Comparison of ENCODE assay signal across 14 cellular contexts in the genomic region with DNA sequence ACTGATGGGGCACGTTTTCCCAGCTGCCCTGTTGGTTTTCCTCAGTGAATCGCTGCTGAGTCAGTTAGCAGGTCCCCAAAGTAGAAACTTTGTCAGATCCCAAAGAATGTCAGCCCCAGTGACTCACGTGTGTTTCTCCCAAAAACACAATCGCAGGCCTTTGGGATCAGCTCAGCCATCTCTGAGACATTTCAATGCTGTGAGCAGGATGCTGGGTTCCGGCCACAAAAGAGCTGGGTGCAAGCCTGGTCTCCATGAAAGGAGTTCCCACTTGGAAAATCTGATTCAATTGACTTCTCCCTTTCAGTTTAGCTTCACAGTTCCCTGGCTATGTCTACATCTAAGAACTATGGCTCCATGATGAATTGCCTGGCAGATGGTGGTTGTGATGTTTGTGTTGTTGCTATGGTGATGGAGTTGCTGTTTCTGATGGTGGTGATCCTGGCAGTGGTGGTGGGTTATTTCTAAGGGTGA. TPM values are rescaled to one million over a fixed set of nuclear protein-coding genes. Genes with fewer than 3 reads are reported as not detected.
DNase-seq lines count a peak whose midpoint lies in the region; ATAC-seq, FAIRE-seq and TF ChIP-seq lines count a peak whose summit lies in the region.
"Had no signal": no experiment of that assay in that cellular context is flagged by ENCODE, and none has a peak within 500 bp of the region (broad histone marks: within the 10 kb centered on the region; RNA-seq: fewer than 3 reads in every experiment).

No MANE protein-coding gene starts in this region.

- no peak for TF ChIP-seq CTCF in AG04450 (IDR thresholded peaks at IDR 0.05; ENCODE audit: low read depth, low read length)
- TF ChIP-seq CTCF in astrocyte of the cerebellum (IDR thresholded peaks at IDR 0.05; ENCODE audit: low read depth, low read length, missing control alignments) = no peak
- TF ChIP-seq CTCF in kidney epithelial cell (IDR thresholded peaks at IDR 0.05; ENCODE audit: insufficient read depth, low read length, poor library complexity, severe bottlenecking) = no peak

- H3K27me3 ChIP-seq in AG04450 (ENCODE audit: control insufficient read depth, insufficient read depth, low read length) (no peaks in the 10 kb centered on the region), kidney epithelial cell (ENCODE audit: control insufficient read depth, insufficient read depth, low read length) (no peaks in the 10 kb centered on the region)

- peak; percentile 59 for DNase-seq in AG04450 (ENCODE audit: low read depth, low spot score)
- DNase-seq in HK-2 (ENCODE audit: unreplicated experiment) = peak; percentile 36
- DNase-seq in astrocyte of the cerebellum (ENCODE audit: low read depth) = peak; percentile 64
- DNase-seq in kidney epithelial cell (ENCODE audit: low read depth) = peak; percentile 63
- no peak for DNase-seq in NCI-H774 (lab: John Stamatoyannopoulos, UW)
- DNase-seq in GM19239 (ENCODE audit: insufficient read length, low spot score) = no peak
- DNase-seq: activated gamma-delta T cell; immature natural killer cell; occipital lobe; stimulated activated CD4-positive, alpha-beta T cell treated with anti-CD3 and anti-CD28 coated beads, Interleukin-2, amount 100 ng/mL, for 48 hours had no signal

- no peaks in the 10 kb centered on the region for H3K36me3 ChIP-seq in kidney epithelial cell (ENCODE audit: control insufficient read depth, insufficient read depth, low read length)

- CTCF ChIA-PET in AG04450 (lab: Charles Lee) = interaction anchor here (0.5 kb wide), 1 partner anchor 31 kb away, joined by 3 read pairs; no protein-coding TSS in a partner anchor

- peak overlapping the region; percentile 83 for H3K27ac ChIP-seq in AG04450 (ENCODE audit: low read depth, low read length)

- FAIRE-seq in GM19239 (lab: Jason Lieb, UNC) = no peak
- FAIRE-seq: GM18507 had no signal

- H3K9me3 ChIP-seq in AG04450 (ENCODE audit: control insufficient read depth, insufficient read depth, low read length) = peaks cover 3% of the 10 kb centered on the region; the same call in 1 of the 2 replicates

- in situ Hi-C loops in astrocyte of the cerebellum (cut with HindIII; ENCODE audit: low sequenced_read_pairs) = loop anchor here (5.0 kb wide), 1 partner anchor 45 kb away; no protein-coding TSS in a partner anchor

- POLR2A ChIA-PET in AG04450 (lab: Yijun Ruan, JAX) = interaction anchor here (1.0 to 1.1 kb wide), 2 partner anchors 24 to 31 kb away, joined by 3 to 4 read pairs; no protein-coding TSS in a partner anchor

- H3K4me3 ChIP-seq in AG04450 (ENCODE audit: low read depth, low read length) = no peak overlapping the region
- no peak overlapping the region for H3K4me3 ChIP-seq in astrocyte of the cerebellum (ENCODE audit: low read depth, low read length)
- H3K4me3 ChIP-seq in kidney epithelial cell (ENCODE audit: low read depth, low read length) = no peak overlapping the region

- ATAC-seq in HG03159 (IDR thresholded peaks at IDR 0.05; ENCODE audit: unreplicated experiment) (no peak), GM18505 (IDR thresholded peaks at IDR 0.05; ENCODE audit: unreplicated experiment) (no peak)

- no peak for TF ChIP-seq POLR2A in GM18505 (IDR thresholded peaks at IDR 0.05; ENCODE audit: borderline replicate concordance, extremely low read depth, insufficient read depth, insufficient read length)

RNA-seq across cellular contexts. Expression of a gene that starts 28.0 kb away (rescaled TPM):
- 1.6 and 3.3 TPM in 2 replicates for polyA plus RNA-seq in AG04450 (2011; rRNA removed)
- polyA minus RNA-seq in AG04450 (2011; rRNA and poly(A)+ RNA removed) = 3.0 and 5.6 TPM in 2 replicates
- 29.0 and 36.9 TPM in 2 replicates for total RNA-seq in kidney epithelial cell
- total RNA-seq: occipital lobe, temporal lobe had no signal
- polyA plus RNA-seq: immature natural killer cell had no signal

Comparison
In these comparisons a context has a peak if more than half of its experiments do, and no peak if none do; other contexts are left out.
1. DNase-seq: peak in AG04450 (single experiment), HK-2 (single experiment), astrocyte of the cerebellum (single experiment) and kidney epithelial cell (single experiment); none in NCI-H774 (single experiment) and GM19239 (single experiment).